In genomic region chr17:2123467-2124251, GRCh38 we compare ENCODE assay signal across 8 cellular contexts.
DNase-seq lines count a peak whose midpoint lies in the region; ATAC-seq, FAIRE-seq and TF ChIP-seq lines count a peak whose summit lies in the region.

No MANE protein-coding gene starts in this region.

- H3K4me1 ChIP-seq in liver (ENCODE audit: control insufficient read depth in 4 of 4, insufficient read depth in 4 of 4, low read length in 3 of 4) (peaks cover 2 to 23% (median 17%) of the 10 kb centered on the region in 4 donors), HepG2 (ENCODE audit: insufficient read depth, low read length) (peaks cover 16% of the 10 kb centered on the region), keratinocyte (ENCODE audit: control insufficient read depth, extremely low read depth, insufficient read depth, low read length) (peaks cover 20% of the 10 kb centered on the region), thymus (ENCODE audit: control insufficient read depth, insufficient read depth, low read length) (peaks cover 4% of the 10 kb centered on the region)

- peaks cover 0 to 3% (median 0%) of the 10 kb centered on the region in 4 donors for H3K36me3 ChIP-seq in liver (ENCODE audit: control insufficient read depth in 4 of 4, insufficient read depth in 3 of 4, low read depth in 1 of 4, low read length in 3 of 4)
- peaks cover 2 to 17% of the 10 kb centered on the region in 2 experiments; a peak in 2 of 5 replicates for H3K36me3 ChIP-seq in HepG2 (replicated peaks in 1 of 2; ENCODE audit: control insufficient read depth in 1 of 2, insufficient read depth in 2 of 2, low read length in 2 of 2)
- peaks cover 2 to 3% of the 10 kb centered on the region in 2 experiments for H3K36me3 ChIP-seq in keratinocyte (ENCODE audit: control insufficient read depth in 2 of 2, extremely low read depth in 1 of 2, insufficient read depth in 2 of 2, low read length in 2 of 2)
- H3K36me3 ChIP-seq in thymus (ENCODE audit: control insufficient read depth, insufficient read depth) = peaks cover 21% of the 10 kb centered on the region

- POLR2A ChIA-PET in HepG2 (lab: Yijun Ruan, JAX) = no interaction called here

- dilution Hi-C loops in keratinocyte (cut with MboI; ENCODE audit: extremely low pct_ligation_motif_present, low sequenced_read_pairs) = no loop called here

- FAIRE-seq in HepG2 (lab: Jason Lieb, UNC) (no peak), keratinocyte (lab: Jason Lieb, UNC) (peak; percentile 88)

- intact Hi-C loops in HepG2 (cut with micrococcal nuclease; ENCODE audit: unreplicated experiment) = no loop called here

- TF ChIP-seq CTCF in liver (IDR thresholded peaks at IDR 0.05; ENCODE audit: low read depth, low read length, missing input control) (no peak), HepG2 (CRISPR knock-in tag; IDR thresholded peaks at IDR 0.05) (no peak), keratinocyte (optimal IDR thresholded peaks at IDR 0.05 in 1 of 3, IDR thresholded peaks at IDR 0.05 in 1 of 3, conservative IDR thresholded peaks at IDR 0.05 in 1 of 3; ENCODE audit: extremely low read depth in 1 of 3, insufficient read depth in 2 of 3, low read length in 3 of 3) (no peak)

- H3K9ac ChIP-seq in liver (ENCODE audit: low read depth in 1 of 2, low read length in 2 of 2) (no peak overlapping the region), HepG2 (ENCODE audit: insufficient read depth, low read depth, low read length) (no peak overlapping the region), keratinocyte (ENCODE audit: control insufficient read depth, extremely low read depth, insufficient read depth, low read length) (peak overlapping the region; percentile 41)

- no peaks in the 10 kb centered on the region for H4K20me1 ChIP-seq in HepG2 (ENCODE audit: insufficient read depth, low read length)
- no peaks in the 10 kb centered on the region for H4K20me1 ChIP-seq in keratinocyte (ENCODE audit: control insufficient read depth, extremely low read depth, insufficient read depth, low read length)

- no peaks in the 10 kb centered on the region for H3K9me1 ChIP-seq in keratinocyte (ENCODE audit: control insufficient read depth, extremely low read depth, insufficient read depth, low read length)

- ATAC-seq in HepG2 = no peak
- no peak for ATAC-seq in GM19395 (IDR thresholded peaks at IDR 0.05; ENCODE audit: unreplicated experiment)
- no peak for ATAC-seq in GM18867 (IDR thresholded peaks at IDR 0.05; ENCODE audit: unreplicated experiment)

- H3K27me3 ChIP-seq in liver (ENCODE audit: control insufficient read depth in 4 of 4, insufficient read depth in 4 of 4, low read length in 3 of 4) (no peaks in the 10 kb centered on the region), HepG2 (ENCODE audit: control insufficient read depth in 1 of 2, insufficient read depth in 2 of 2, low read length in 2 of 2) (no peaks in the 10 kb centered on the region), keratinocyte (ENCODE audit: control insufficient read depth, extremely low read depth, insufficient read depth, low read length) (no peaks in the 10 kb centered on the region), thymus (ENCODE audit: control insufficient read depth, insufficient read depth) (no peaks in the 10 kb centered on the region)

- in situ Hi-C loops in HepG2 (cut with HindIII; ENCODE audit: extremely low pct_ligation_motif_present, low pct_unique_long_range_greater_than_20kb) = no loop called here

- BruUV-seq in HepG2 (replicated peaks; lab: Mats Ljungman, UMichigan) = no TSS peak

- no peak for TF ChIP-seq POLR2A in HepG2 (IDR thresholded peaks at IDR 0.05; ENCODE audit: insufficient read depth in 1 of 2, low read depth in 2 of 2, low read length in 2 of 2)

- 68% methylated on average over 4 of the region's 4 CpGs for WGBS in liver
- 95% methylated on average over 4 of the region's 4 CpGs for WGBS in HepG2 (ENCODE audit: low lambda C conversion rate)
- 66% methylated on average over 4 of the region's 4 CpGs for WGBS in thymus

- H2AFZ ChIP-seq in HepG2 (ENCODE audit: low read length) = no peak overlapping the region
- H2AFZ ChIP-seq in keratinocyte (ENCODE audit: control insufficient read depth, low read length) = peak overlapping the region; percentile 33

- no peak for DNase-seq in HepG2 (ENCODE audit: low spot score)
- peak; percentile 49 for DNase-seq in astrocyte of the hippocampus (ENCODE audit: low read depth, low spot score)
- DNase-seq in keratinocyte (ENCODE audit: low read depth, low spot score) = no peak
- no peak for DNase-seq in COR-L47 (lab: John Stamatoyannopoulos, UW)

- H3K4me3 ChIP-seq in liver (ENCODE audit: low read depth in 1 of 3, low read length in 3 of 3) (no peak overlapping the region), HepG2 (replicated peaks in 1 of 3; ENCODE audit: insufficient read depth in 1 of 3, low read depth in 2 of 3, low read length in 3 of 3) (no peak overlapping the region), keratinocyte (ENCODE audit: control insufficient read depth in 2 of 3, extremely low read depth in 1 of 3, insufficient read depth in 2 of 3, low read depth in 1 of 3, low read length in 3 of 3) (peak overlapping the region in 1 of 3 experiments; percentile 17), thymus (ENCODE audit: low read length) (no peak overlapping the region)

- H3K4me2 ChIP-seq in HepG2 (ENCODE audit: low read depth, low read length) = no peak overlapping the region
- H3K4me2 ChIP-seq in keratinocyte (ENCODE audit: control insufficient read depth, extremely low read depth, insufficient read depth, low read depth, low read length) = peak overlapping the region; percentile 79

- H3K9me3 ChIP-seq in liver (ENCODE audit: control insufficient read depth in 4 of 4, low read length in 3 of 4) = no peaks in the 10 kb centered on the region
- no peaks in the 10 kb centered on the region for H3K9me3 ChIP-seq in HepG2 (ENCODE audit: low read length)
- H3K9me3 ChIP-seq in keratinocyte (ENCODE audit: control insufficient read depth, low read depth, low read length) = no peaks in the 10 kb centered on the region
- no peaks in the 10 kb centered on the region for H3K9me3 ChIP-seq in thymus (ENCODE audit: control insufficient read depth)

- CTCF ChIA-PET in HepG2 (lab: Yijun Ruan, JAX; ENCODE audit: low intra/inter-chr PET ratio, low total read pairs) = no interaction called here

- peak overlapping the region; percentile 64 to 80 for H3K27ac ChIP-seq in liver (ENCODE audit: low read depth in 1 of 2, low read length in 2 of 2)
- no peak overlapping the region for H3K27ac ChIP-seq in HepG2 (ENCODE audit: extremely low read length, insufficient read depth, low read length)
- H3K27ac ChIP-seq in keratinocyte (ENCODE audit: control insufficient read depth, insufficient read depth, low read length) = no peak overlapping the region
- peak overlapping the region; percentile 70 for H3K27ac ChIP-seq in thymus (ENCODE audit: low read depth)

- H3K79me2 ChIP-seq in HepG2 (ENCODE audit: insufficient read depth, low read length) (no peaks in the 10 kb centered on the region), keratinocyte (ENCODE audit: control insufficient read depth, insufficient read depth, low read length) (no peaks in the 10 kb centered on the region)

- TF ChIP-seq RAD21 in liver (IDR thresholded peaks at IDR 0.05) (no peak), HepG2 (CRISPR knock-in tag; IDR thresholded peaks at IDR 0.05) (no peak)

- TF ChIP-seq EP300 in HepG2 (IDR thresholded peaks at IDR 0.05; ENCODE audit: low read depth in 2 of 2, low read length in 2 of 2) (no peak), HepG2 (CRISPR knock-in tag; IDR thresholded peaks at IDR 0.05; ENCODE audit: borderline replicate concordance) (no peak)

TF ChIP-seq in liver, 16 proteins besides CTCF, POLR2A, EP300 and RAD21:
- TF ChIP-seq MAX (IDR thresholded peaks at IDR 0.05) = no peak
- TF ChIP-seq TAF1 (conservative IDR thresholded peaks at IDR 0.05) = no peak
- TF ChIP-seq NR2F2 (IDR thresholded peaks at IDR 0.05) = no peak

TF ChIP-seq in HepG2, 621 proteins besides CTCF, POLR2A, EP300 and RAD21:
- TF ChIP-seq ZNF800 (CRISPR knock-in tag; IDR thresholded peaks at IDR 0.05) (no peak), ISX (CRISPR knock-in tag; conservative IDR thresholded peaks at IDR 0.05) (no peak), MAFK (conservative IDR thresholded peaks at IDR 0.05 in 1 of 2, IDR thresholded peaks at IDR 0.05 in 1 of 2; ENCODE audit: low read length in 2 of 2) (no peak), CREB3 (CRISPR knock-in tag; IDR thresholded peaks at IDR 0.05) (no peak), ZMYM3 (CRISPR knock-in tag; IDR thresholded peaks at IDR 0.05) (no peak)
TF ChIP-seq in HepG2: peak in this region for 0.

Comparison
In these comparisons a context has a peak if more than half of its experiments do, and no peak if none do; other contexts are left out.
1. H3K27ac ChIP-seq: peak in liver (2 of 2) and thymus (single experiment); none in HepG2 (single experiment) and keratinocyte (single experiment).